In the genomic region with DNA sequence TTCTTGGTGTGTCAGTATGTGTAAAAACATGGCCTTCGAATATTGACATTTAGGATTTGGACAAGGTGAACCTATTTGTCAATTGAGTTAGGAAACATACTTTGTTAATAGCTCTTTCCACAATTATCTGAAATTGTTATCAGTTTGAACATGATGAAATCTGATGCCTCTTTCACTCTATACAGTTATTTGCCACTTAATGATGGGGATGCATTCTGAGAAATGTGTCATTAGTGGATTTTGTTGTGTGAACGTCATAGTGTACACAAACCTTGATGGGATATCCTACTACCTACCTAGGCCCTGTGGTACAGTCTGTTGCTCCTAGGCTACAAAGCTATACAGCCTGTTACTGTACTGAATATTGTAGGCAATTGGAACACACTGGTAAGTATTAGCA, we compare ENCODE assay signal across 22 cellular contexts. TPM values are rescaled to one million over a fixed set of nuclear protein-coding genes. Genes with fewer than 3 reads are reported as not detected.
DNase-seq lines count a peak whose midpoint lies in the region; ATAC-seq, FAIRE-seq and TF ChIP-seq lines count a peak whose summit lies in the region.
"Had no signal": no experiment of that assay in that cellular context is flagged by ENCODE, and none has a peak within 500 bp of the region (broad histone marks: within the 10 kb centered on the region; RNA-seq: fewer than 3 reads in every experiment).

No MANE protein-coding gene starts in this region.

- intact Hi-C loops in K562 (cut with micrococcal nuclease) = no loop called here
- intact Hi-C loops in activated CD4-positive, alpha-beta memory T cell treated with anti-CD3 and anti-CD28 coated beads for 36 hours (cut with micrococcal nuclease) = no loop called here

- no peak for FAIRE-seq in K562 (lab: Jason Lieb, UNC)
- FAIRE-seq: astrocyte had no signal

- no peak overlapping the region for H3K9ac ChIP-seq in K562 (ENCODE audit: insufficient read depth in 1 of 2, low read depth in 2 of 2, low read length in 2 of 2)

- H3K4me1 ChIP-seq in K562 (replicated peaks in 1 of 2; ENCODE audit: control insufficient read depth in 2 of 2, insufficient read depth in 2 of 2, low read length in 2 of 2) = peaks cover 0 to 9% of the 10 kb centered on the region in 2 experiments; a peak in 2 of 5 replicates

- H3K9me1 ChIP-seq in K562 (ENCODE audit: control insufficient read depth, insufficient read depth, low read length) = no peaks in the 10 kb centered on the region

- H3K4me2 ChIP-seq in K562 (ENCODE audit: insufficient read depth, low read length) = no peak overlapping the region

- TF ChIP-seq POLR2A in K562 (conservative IDR thresholded peaks at IDR 0.05) = no peak

- H3K9me3 ChIP-seq in K562 (replicated peaks; ENCODE audit: control insufficient read depth, insufficient read depth, low read depth, low read length) = no peaks in the 10 kb centered on the region
- H3K9me3 ChIP-seq: thoracic aorta had no signal

- H3K79me2 ChIP-seq in K562 (ENCODE audit: control insufficient read depth, insufficient read depth, low read length) = peaks cover 8% of the 10 kb centered on the region

- DNase-seq in EH (ENCODE audit: low read depth) = peak; percentile 57
- DNase-seq in K562 (ENCODE audit: extremely low read depth in 1 of 4, low spot score in 3 of 4) = no peak
- no peak for DNase-seq in nephron progenitor cell
- no peak for DNase-seq in activated CD4-positive, alpha-beta memory T cell treated with anti-CD3 and anti-CD28 coated beads for 36 hours
- DNase-seq: activated CD4-positive, alpha-beta T cell treated with anti-CD3 and anti-CD28 coated beads, Interleukin-2, amount 50 U/mL, for 4 hours; activated T-cell treated with anti-CD3 and anti-CD28 coated beads for 4 hours; NCI-H1436; NCI-H526; retina; Right ventricle myocardium superior; stimulated activated CD4-positive, alpha-beta T cell treated with anti-CD3 and anti-CD28 coated beads, Interleukin-12 subunit alpha, Interleukin-12 subunit beta, amount 100 ng/mL, for 4 hours had no signal

- WGBS in K562 (ENCODE audit: insufficient coverage, low coverage, missing lambda C conversion rate) = 37% methylated on average over 2 of the region's 2 CpGs

- in situ Hi-C loops in K562 (cut with MboI) = no loop called here

- H3K27me3 Mint-ChIP-seq in nephron progenitor cell (ENCODE audit: low read depth, poor library complexity) = no peaks in the 10 kb centered on the region
- H3K27me3 Mint-ChIP-seq in activated CD4-positive, alpha-beta memory T cell treated with anti-CD3 and anti-CD28 coated beads for 36 hours = no peaks in the 10 kb centered on the region

- no peaks in the 10 kb centered on the region for H3K9me3 Mint-ChIP-seq in nephron progenitor cell
- no peaks in the 10 kb centered on the region for H3K9me3 Mint-ChIP-seq in activated CD4-positive, alpha-beta memory T cell treated with anti-CD3 and anti-CD28 coated beads for 36 hours

- no peak for TF ChIP-seq CTCF in K562 (IDR thresholded peaks at IDR 0.05 in 2 of 3, conservative IDR thresholded peaks at IDR 0.05 in 1 of 3; ENCODE audit: insufficient read depth in 2 of 3, low read depth in 1 of 3, low read length in 3 of 3)
- TF ChIP-seq CTCF in nephron progenitor cell (IDR thresholded peaks at IDR 0.05) = no peak

- CTCF ChIA-PET in K562 (lab: Yijun Ruan, JAX; ENCODE audit: low intra/inter-chr PET ratio) = no interaction called here
- CTCF ChIA-PET in activated CD4-positive, alpha-beta memory T cell treated with anti-CD3 and anti-CD28 coated beads for 36 hours (lab: Charles Lee) = interaction anchor here (1.2 kb wide), 1 partner anchor 10 kb away, joined by 5 read pairs; no protein-coding TSS in a partner anchor

- BruUV-seq in K562 (replicated peaks; lab: Mats Ljungman, UMichigan) = no TSS peak

- no peak overlapping the region for H3K27ac ChIP-seq in K562 (ENCODE audit: extremely low read depth, low read depth, low read length)
- H3K27ac ChIP-seq: VCaP had no signal

- ATAC-seq in K562 (no peak), HG03139 (IDR thresholded peaks at IDR 0.05; ENCODE audit: unreplicated experiment) (no peak), GM18511 (IDR thresholded peaks at IDR 0.05; ENCODE audit: unreplicated experiment) (no peak)

- no peak overlapping the region for H3K4me3 ChIP-seq in K562
- H3K4me3 ChIP-seq: thoracic aorta had no signal

- no peak for TF ChIP-seq RAD21 in K562 (CRISPR knock-in tag; conservative IDR thresholded peaks at IDR 0.05 in 1 of 2, IDR thresholded peaks at IDR 0.05 in 1 of 2)

- H3K4me1 Mint-ChIP-seq in nephron progenitor cell = peaks cover 34% of the 10 kb centered on the region
- H3K4me1 Mint-ChIP-seq in activated CD4-positive, alpha-beta memory T cell treated with anti-CD3 and anti-CD28 coated beads for 36 hours (ENCODE audit: low read depth) = peaks cover 17% of the 10 kb centered on the region

- POLR2A ChIA-PET in K562 (lab: Yijun Ruan, JAX) = interaction anchor here (0.6 to 1.0 kb wide), 2 partner anchors 17 to 185 kb away, joined by 3 to 7 read pairs; no protein-coding TSS in a partner anchor
- POLR2A ChIA-PET in activated CD4-positive, alpha-beta memory T cell treated with anti-CD3 and anti-CD28 coated beads for 36 hours (lab: Charles Lee) = no interaction called here

- no peaks in the 10 kb centered on the region for H3K36me3 ChIP-seq in K562 (ENCODE audit: control insufficient read depth, insufficient read depth, low read length)
- H3K36me3 ChIP-seq: thoracic aorta had no signal

- H3K27ac Mint-ChIP-seq in nephron progenitor cell = peak overlapping the region; percentile 71
- H3K27ac Mint-ChIP-seq in activated CD4-positive, alpha-beta memory T cell treated with anti-CD3 and anti-CD28 coated beads for 36 hours = no peak overlapping the region

- no peaks in the 10 kb centered on the region for H4K20me1 ChIP-seq in K562 (replicated peaks; ENCODE audit: control insufficient read depth, insufficient read depth, low read length)

- H3K36me3 Mint-ChIP-seq in nephron progenitor cell (ENCODE audit: low read depth) = peaks cover 11% of the 10 kb centered on the region
- H3K36me3 Mint-ChIP-seq in activated CD4-positive, alpha-beta memory T cell treated with anti-CD3 and anti-CD28 coated beads for 36 hours = no peaks in the 10 kb centered on the region

- H3K27me3 ChIP-seq in K562 (ENCODE audit: control insufficient read depth in 2 of 2, insufficient read depth in 2 of 2, low read length in 2 of 2) = no peaks in the 10 kb centered on the region

- no peak for TF ChIP-seq EP300 in K562 (IDR thresholded peaks at IDR 0.05; ENCODE audit: low read length)

- no peak overlapping the region for H3K4me3 Mint-ChIP-seq in nephron progenitor cell
- no peak overlapping the region for H3K4me3 Mint-ChIP-seq in activated CD4-positive, alpha-beta memory T cell treated with anti-CD3 and anti-CD28 coated beads for 36 hours

- no peak overlapping the region for H2AFZ ChIP-seq in K562 (ENCODE audit: low read depth, low read length)

RNA-seq across cellular contexts. Expression of gene TULP3, which starts 4.8 kb away (rescaled TPM):
- total RNA-seq in K562 (2011; cell fraction: chromatin; rRNA removed; ENCODE audit: low replicate concordance) = 6.6 and 12.0 TPM in 2 replicates
- total RNA-seq in K562 (2011; cell fraction: nucleolus; rRNA removed) = 5.4 and 5.5 TPM in 2 replicates
- total RNA-seq in K562 (2011; cell fraction: nucleoplasm; rRNA removed) = 6.8 and 7.4 TPM in 2 replicates
- 6.0 and 6.9 TPM in 2 replicates for total RNA-seq in K562 (2014; rRNA removed)
- 6.3 and 7.3 TPM in 2 replicates for total RNA-seq in K562 (2014; rRNA removed; fragmentation: Illumina TruSeq; extraction: Trizol)
- total RNA-seq in K562 (2015; rRNA removed; fragmentation: Illumina TruSeq; extraction: Trizol) = 6.9 and 7.1 TPM in 2 replicates
- 6.7 and 7.4 TPM in 2 replicates for total RNA-seq in K562 (2021)
- polyA plus RNA-seq in K562 (2011; rRNA removed) = 10.9 and 13.5 TPM in 2 replicates
- polyA plus RNA-seq in K562 (2011; cell fraction: cytosol; rRNA removed) = 10.5 and 11.6 TPM in 2 replicates
- 13.1 and 13.7 TPM in 2 replicates for polyA plus RNA-seq in K562 (2011; cell fraction: nucleus; rRNA removed)
- 7.4 and 8.0 TPM in 2 replicates for polyA plus RNA-seq in K562 (2012)
- 9.8 and 13.3 TPM in 2 replicates for polyA plus RNA-seq in K562 (2014; fragmentation: Illumina TruSeq; extraction: Trizol)
- polyA plus RNA-seq in K562 (2014; fragmentation: Nextera tagmentation; extraction: Ambion mirVana) = 1 to 10 TPM; 3.6 to 8.8 TPM
- 6.7 and 7.3 TPM in 2 replicates for polyA plus RNA-seq in K562 (2014; rRNA removed)
- 7.4 and 7.9 TPM in 2 replicates for polyA minus RNA-seq in K562 (2011; rRNA and poly(A)+ RNA removed)
- polyA minus RNA-seq in K562 (2011; cell fraction: cytosol; rRNA and poly(A)+ RNA removed) = 5.4 and 7.3 TPM in 2 replicates
- polyA minus RNA-seq in K562 (2011; cell fraction: nucleus; rRNA and poly(A)+ RNA removed) = 2.0 and 3.6 TPM in 2 replicates
- total RNA-seq in activated CD4-positive, alpha-beta memory T cell treated with anti-CD3 and anti-CD28 coated beads for 36 hours = 1 to 10 TPM; 5.5 to 6.5 TPM

RNA-seq across cellular contexts. Expression of gene RHNO1, which starts 18.5 kb away (rescaled TPM):
- total RNA-seq in K562 (2011; cell fraction: chromatin; rRNA removed; ENCODE audit: low replicate concordance) = 10.8 and 16.2 TPM in 2 replicates
- total RNA-seq in K562 (2011; cell fraction: nucleolus; rRNA removed) = 9.8 and 11.3 TPM in 2 replicates
- 12.3 and 16.2 TPM in 2 replicates for total RNA-seq in K562 (2011; cell fraction: nucleoplasm; rRNA removed)
- total RNA-seq in K562 (2014; rRNA removed) = 27.0 and 28.2 TPM in 2 replicates
- 28.8 and 33.4 TPM in 2 replicates for total RNA-seq in K562 (2014; rRNA removed; fragmentation: Illumina TruSeq; extraction: Trizol)
- total RNA-seq in K562 (2015; rRNA removed; fragmentation: Illumina TruSeq; extraction: Trizol) = 29.1 and 29.6 TPM in 2 replicates
- total RNA-seq in K562 (2021) = 21.8 and 25.2 TPM in 2 replicates
- polyA plus RNA-seq in K562 (2011; rRNA removed) = 53.9 and 62.7 TPM in 2 replicates
- 42.3 and 46.3 TPM in 2 replicates for polyA plus RNA-seq in K562 (2011; cell fraction: cytosol; rRNA removed)
- 12.5 and 14.1 TPM in 2 replicates for polyA plus RNA-seq in K562 (2011; cell fraction: nucleus; rRNA removed)
- polyA plus RNA-seq in K562 (2012) = 21.0 and 31.4 TPM in 2 replicates
- 40.3 and 45.4 TPM in 2 replicates for polyA plus RNA-seq in K562 (2014; fragmentation: Illumina TruSeq; extraction: Trizol)
- polyA plus RNA-seq in K562 (2014; fragmentation: Nextera tagmentation; extraction: Ambion mirVana) = 10 to 100 TPM; 20.8 to 30.7 TPM
- polyA plus RNA-seq in K562 (2014; rRNA removed) = 27.3 and 29.5 TPM in 2 replicates
- 19.8 and 25.2 TPM in 2 replicates for polyA minus RNA-seq in K562 (2011; rRNA and poly(A)+ RNA removed)
- 19.8 and 21.4 TPM in 2 replicates for polyA minus RNA-seq in K562 (2011; cell fraction: cytosol; rRNA and poly(A)+ RNA removed)
- polyA minus RNA-seq in K562 (2011; cell fraction: nucleus; rRNA and poly(A)+ RNA removed) = 3.6 and 6.2 TPM in 2 replicates
- 10 to 100 TPM; 68.0 to 80.2 TPM for total RNA-seq in activated CD4-positive, alpha-beta memory T cell treated with anti-CD3 and anti-CD28 coated beads for 36 hours

RNA-seq across cellular contexts. Expression of gene FOXM1, which starts 18.5 kb away (rescaled TPM):
- 74.0 and 78.2 TPM in 2 replicates for total RNA-seq in K562 (2011; cell fraction: chromatin; rRNA removed; ENCODE audit: low replicate concordance)
- total RNA-seq in K562 (2011; cell fraction: nucleolus; rRNA removed) = 35.1 and 39.2 TPM in 2 replicates
- 40.6 and 51.8 TPM in 2 replicates for total RNA-seq in K562 (2011; cell fraction: nucleoplasm; rRNA removed)
- total RNA-seq in K562 (2014; rRNA removed) (16.8 and 21.5 TPM in 2 replicates), K562 (2014; rRNA removed; fragmentation: Illumina TruSeq; extraction: Trizol) (15.7 and 17.2 TPM in 2 replicates), K562 (2015; rRNA removed; fragmentation: Illumina TruSeq; extraction: Trizol) (18.1 and 18.6 TPM in 2 replicates), K562 (2021) (34.2 and 42.8 TPM in 2 replicates)
- polyA plus RNA-seq in K562 (2011; rRNA removed) (10.5 and 14.1 TPM in 2 replicates), K562 (2014; fragmentation: Illumina TruSeq; extraction: Trizol) (41.7 and 46.9 TPM in 2 replicates), K562 (2014; fragmentation: Nextera tagmentation; extraction: Ambion mirVana) (1 to 10 TPM; 8.9 to 9.5 TPM), K562 (2014; rRNA removed) (18.5 and 18.7 TPM in 2 replicates)
- 14.0 and 14.7 TPM in 2 replicates for polyA plus RNA-seq in K562 (2011; cell fraction: cytosol; rRNA removed)
- polyA plus RNA-seq in K562 (2011; cell fraction: nucleus; rRNA removed) = 25.1 and 36.9 TPM in 2 replicates
- polyA plus RNA-seq in K562 (2012) = 29.6 and 36.5 TPM in 2 replicates
- polyA minus RNA-seq in K562 (2011; rRNA and poly(A)+ RNA removed) = 16.2 and 20.7 TPM in 2 replicates
- 20.0 and 22.3 TPM in 2 replicates for polyA minus RNA-seq in K562 (2011; cell fraction: cytosol; rRNA and poly(A)+ RNA removed)
- polyA minus RNA-seq in K562 (2011; cell fraction: nucleus; rRNA and poly(A)+ RNA removed) = 12.3 and 17.5 TPM in 2 replicates
- total RNA-seq in activated CD4-positive, alpha-beta memory T cell treated with anti-CD3 and anti-CD28 coated beads for 36 hours = 10 to 100 TPM; 79.3 to 80.0 TPM

RNA-seq across cellular contexts. Expression of gene TEX52, which starts 38.7 kb away (rescaled TPM):
- not detected in 2 replicates for total RNA-seq in K562 (2011; cell fraction: chromatin; rRNA removed; ENCODE audit: low replicate concordance)
- not detected in 2 replicates for total RNA-seq in K562 (2011; cell fraction: nucleolus; rRNA removed)
- not detected in 2 replicates for total RNA-seq in K562 (2011; cell fraction: nucleoplasm; rRNA removed)
- total RNA-seq in K562 (2014; rRNA removed) = not detected in 2 replicates
- not detected in 2 replicates for total RNA-seq in K562 (2014; rRNA removed; fragmentation: Illumina TruSeq; extraction: Trizol)
- total RNA-seq in K562 (2015; rRNA removed; fragmentation: Illumina TruSeq; extraction: Trizol) = not detected in 2 replicates
- not detected in 2 replicates for total RNA-seq in K562 (2021)
- polyA plus RNA-seq in K562 (2011; rRNA removed) = not detected in 2 replicates
- not detected in 2 replicates for polyA plus RNA-seq in K562 (2011; cell fraction: cytosol; rRNA removed)
- not detected in 2 replicates for polyA plus RNA-seq in K562 (2011; cell fraction: nucleus; rRNA removed)
- polyA plus RNA-seq in K562 (2012) = 0.08 and 0.30 TPM in 2 replicates
- not detected in 2 replicates for polyA plus RNA-seq in K562 (2014; fragmentation: Illumina TruSeq; extraction: Trizol)
- not detected for polyA plus RNA-seq in K562 (2014; fragmentation: Nextera tagmentation; extraction: Ambion mirVana)
- polyA plus RNA-seq in K562 (2014; rRNA removed) = not detected in 2 replicates
- polyA minus RNA-seq in K562 (2011; rRNA and poly(A)+ RNA removed) = not detected in 2 replicates
- polyA minus RNA-seq in K562 (2011; cell fraction: cytosol; rRNA and poly(A)+ RNA removed) = not detected in 2 replicates
- not detected in 2 replicates for polyA minus RNA-seq in K562 (2011; cell fraction: nucleus; rRNA and poly(A)+ RNA removed)
- total RNA-seq in activated CD4-positive, alpha-beta memory T cell treated with anti-CD3 and anti-CD28 coated beads for 36 hours = under 1 TPM in 1 of 2 experiments, not detected in 1; 0.19 TPM
- total RNA-seq: A172; astrocyte; kidney epithelial cell; M059J; Right ventricle myocardium superior; T-helper 1 cell treated with Interleukin-12 subunit alpha and Interleukin-12 subunit beta and Interleukin-4 antibody, amounts not matched to agents 30 ng/mL and 1 ng/mL, for 36 hours; thoracic aorta had no signal
- polyA plus RNA-seq: BJ, neural cell had no signal
